In genomic region chr14:51353901-51354300, GRCh38 we compare ENCODE assay signal across 26 cellular contexts.
"Had no signal": no experiment of that assay in that cellular context is flagged by ENCODE, and none has a peak within 500 bp of the region (broad histone marks: within the 10 kb centered on the region; RNA-seq: fewer than 3 reads in every experiment).

No MANE protein-coding gene starts in this region.

- H3K9me3 Mint-ChIP-seq: natural killer cell; nephron; neural progenitor cell; stimulated activated effector memory CD8-positive, alpha-beta T cell treated with anti-CD3 and anti-CD28 coated beads, Interleukin-12 subunit alpha, Interleukin-12 subunit beta, amount 100 ng/mL, for 72 hours; stimulated activated naive CD8-positive, alpha-beta T cell treated with anti-CD3 and anti-CD28 coated beads, Interleukin-15, amount 100 ng/mL, for 72 hours had no signal

- FAIRE-seq: small intestine had no signal

- H3K27me3 Mint-ChIP-seq: progenitor cell of endocrine pancreas; stimulated activated naive CD8-positive, alpha-beta T cell treated with anti-CD3 and anti-CD28 coated beads, Interleukin-15, amount 100 ng/mL, for 72 hours had no signal

- H3K27ac Mint-ChIP-seq: naive thymus-derived CD4-positive, alpha-beta T cell; natural killer cell; nephron; neural progenitor cell; progenitor cell of endocrine pancreas; stimulated activated effector memory CD8-positive, alpha-beta T cell treated with anti-CD3 and anti-CD28 coated beads, Interleukin-12 subunit alpha, Interleukin-12 subunit beta, amount 100 ng/mL, for 72 hours; stimulated activated naive CD8-positive, alpha-beta T cell treated with anti-CD3 and anti-CD28 coated beads, Interleukin-15, amount 100 ng/mL, for 72 hours had no signal

- H3K4me3 Mint-ChIP-seq: naive thymus-derived CD4-positive, alpha-beta T cell; natural killer cell; nephron; neural progenitor cell; stimulated activated effector memory CD8-positive, alpha-beta T cell treated with anti-CD3 and anti-CD28 coated beads, Interleukin-12 subunit alpha, Interleukin-12 subunit beta, amount 100 ng/mL, for 72 hours; stimulated activated naive CD8-positive, alpha-beta T cell treated with anti-CD3 and anti-CD28 coated beads, Interleukin-15, amount 100 ng/mL, for 72 hours had no signal

- H3K36me3 Mint-ChIP-seq: naive thymus-derived CD4-positive, alpha-beta T cell; natural killer cell; neural progenitor cell; stimulated activated effector memory CD8-positive, alpha-beta T cell treated with anti-CD3 and anti-CD28 coated beads, Interleukin-12 subunit alpha, Interleukin-12 subunit beta, amount 100 ng/mL, for 72 hours had no signal

- H3K4me1 Mint-ChIP-seq: naive thymus-derived CD4-positive, alpha-beta T cell; natural killer cell; stimulated activated effector memory CD8-positive, alpha-beta T cell treated with anti-CD3 and anti-CD28 coated beads, Interleukin-12 subunit alpha, Interleukin-12 subunit beta, amount 100 ng/mL, for 72 hours; stimulated activated naive CD8-positive, alpha-beta T cell treated with anti-CD3 and anti-CD28 coated beads, Interleukin-15, amount 100 ng/mL, for 72 hours had no signal

- ATAC-seq: naive thymus-derived CD4-positive, alpha-beta T cell; natural killer cell; psoas muscle; right cardiac atrium; right lobe of liver; stimulated activated effector memory CD8-positive, alpha-beta T cell treated with anti-CD3 and anti-CD28 coated beads, Interleukin-12 subunit alpha, Interleukin-12 subunit beta, amount 100 ng/mL, for 72 hours; stimulated activated naive CD8-positive, alpha-beta T cell treated with anti-CD3 and anti-CD28 coated beads, Interleukin-15, amount 100 ng/mL, for 72 hours; stimulated activated naive CD8-positive, alpha-beta T cell treated with anti-CD3 and anti-CD28 coated beads, Interleukin-15, Interleukin-2, amounts not matched to agents 100 U/mL and 50 U/mL, for 24 hours had no signal

- DNase-seq: naive thymus-derived CD4-positive, alpha-beta T cell; natural killer cell; occipital lobe; ovary; posterior cingulate gyrus; psoas muscle; right cardiac atrium; right lobe of liver; sigmoid colon; small intestine; stimulated activated CD4-positive, alpha-beta T cell treated with anti-CD3 and anti-CD28 coated beads, Interleukin-15, amount 100 ng/mL, for 24 hours; stimulated activated CD4-positive, alpha-beta T cell treated with anti-CD3 and anti-CD28 coated beads, Interleukin-2, amount 100 ng/mL, for 24 hours; stimulated activated CD4-positive, alpha-beta T cell treated with anti-CD3 and anti-CD28 coated beads, Interleukin-2, amount 100 ng/mL, for 48 hours; stimulated activated CD4-positive, alpha-beta T cell treated with anti-CD3 and anti-CD28 coated beads, Interleukin-4, amount 100 ng/mL, for 24 hours; stimulated activated naive CD4-positive, alpha-beta T cell; stimulated activated naive CD8-positive, alpha-beta T cell treated with anti-CD3 and anti-CD28 coated beads, Interleukin-15, amount 100 ng/mL, for 72 hours; stimulated activated naive CD8-positive, alpha-beta T cell treated with anti-CD3 and anti-CD28 coated beads, Interleukin-15, Interleukin-2, amounts not matched to agents 100 U/mL and 50 U/mL, for 24 hours; substantia nigra; testis; tibial artery; transverse colon; upper lobe of left lung had no signal
